9 cellular contexts compared by ENCODE assay signal in genomic region chr6:136788069-136788902, GRCh38. TPM values are rescaled to one million over a fixed set of nuclear protein-coding genes. Genes with fewer than 3 reads are reported as not detected.
DNase-seq lines count a peak whose midpoint lies in the region; ATAC-seq, FAIRE-seq and TF ChIP-seq lines count a peak whose summit lies in the region.
"Had no signal": no experiment of that assay in that cellular context is flagged by ENCODE, and none has a peak within 500 bp of the region (broad histone marks: within the 10 kb centered on the region; RNA-seq: fewer than 3 reads in every experiment).

No MANE protein-coding gene starts in this region.

- peak overlapping the region; percentile 61 for H3K4me3 Mint-ChIP-seq in stimulated activated naive CD8-positive, alpha-beta T cell treated with anti-CD3 and anti-CD28 coated beads, Interleukin-15, Interleukin-2, amounts not matched to agents 100 ng/mL and 50 ng/mL, for 24 hours
- peak overlapping the region; percentile 37 for H3K4me3 Mint-ChIP-seq in activated B cell treated with CpG ODN at 0.5 μM for 24 hours

- no peaks in the 10 kb centered on the region for H3K27me3 Mint-ChIP-seq in stimulated activated naive CD8-positive, alpha-beta T cell treated with anti-CD3 and anti-CD28 coated beads, Interleukin-15, Interleukin-2, amounts not matched to agents 100 ng/mL and 50 ng/mL, for 24 hours
- H3K27me3 Mint-ChIP-seq in activated B cell treated with CpG ODN at 0.5 μM for 24 hours, result no peaks in the 10 kb centered on the region

- H3K36me3 Mint-ChIP-seq in stimulated activated naive CD8-positive, alpha-beta T cell treated with anti-CD3 and anti-CD28 coated beads, Interleukin-15, Interleukin-2, amounts not matched to agents 100 ng/mL and 50 ng/mL, for 24 hours (ENCODE audit: low read depth), result no peaks in the 10 kb centered on the region
- peaks cover 25% of the 10 kb centered on the region for H3K36me3 Mint-ChIP-seq in activated B cell treated with CpG ODN at 0.5 μM for 24 hours (ENCODE audit: low read depth)

- TF ChIP-seq CTCF in activated B cell treated with CpG ODN at 0.5 μM for 24 hours (IDR thresholded peaks at IDR 0.05), result no peak
- TF ChIP-seq CTCF in fibroblast of villous mesenchyme (IDR thresholded peaks at IDR 0.05; ENCODE audit: insufficient read depth, low read depth, low read length), result no peak

- no peak for DNase-seq in stimulated activated naive CD8-positive, alpha-beta T cell treated with anti-CD3 and anti-CD28 coated beads, Interleukin-15, Interleukin-2, amounts not matched to agents 100 U/mL and 50 U/mL, for 24 hours
- no peak for DNase-seq in activated B cell treated with CpG ODN at 0.5 μM for 24 hours
- DNase-seq in fibroblast of villous mesenchyme (ENCODE audit: low read depth), result peak; percentile 98
- DNase-seq in RPMI8226, result no peak
- no peak for DNase-seq in urothelium cell line (ENCODE audit: low spot score)

- H3K27ac Mint-ChIP-seq in stimulated activated naive CD8-positive, alpha-beta T cell treated with anti-CD3 and anti-CD28 coated beads, Interleukin-15, Interleukin-2, amounts not matched to agents 100 ng/mL and 50 ng/mL, for 24 hours, result peak overlapping the region; percentile 65
- peak overlapping the region; percentile 68 for H3K27ac Mint-ChIP-seq in activated B cell treated with CpG ODN at 0.5 μM for 24 hours

- no peaks in the 10 kb centered on the region for H3K9me3 Mint-ChIP-seq in stimulated activated naive CD8-positive, alpha-beta T cell treated with anti-CD3 and anti-CD28 coated beads, Interleukin-15, Interleukin-2, amounts not matched to agents 100 ng/mL and 50 ng/mL, for 24 hours
- no peaks in the 10 kb centered on the region for H3K9me3 Mint-ChIP-seq in activated B cell treated with CpG ODN at 0.5 μM for 24 hours

- no peak for ATAC-seq in stimulated activated naive CD8-positive, alpha-beta T cell treated with anti-CD3 and anti-CD28 coated beads, Interleukin-15, Interleukin-2, amounts not matched to agents 100 U/mL and 50 U/mL, for 24 hours
- ATAC-seq in activated B cell treated with CpG ODN at 0.5 μM for 24 hours (ENCODE audit: low read depth), result no peak
- ATAC-seq in HG03460 (IDR thresholded peaks at IDR 0.05; ENCODE audit: unreplicated experiment), result no peak
- no peak for ATAC-seq in HG03342 (IDR thresholded peaks at IDR 0.05; ENCODE audit: unreplicated experiment)

- no peak for FAIRE-seq in urothelium cell line (lab: Jason Lieb, UNC)
- FAIRE-seq: endometrium had no signal

- peak overlapping the region; percentile 82 for H3K4me3 ChIP-seq in fibroblast of villous mesenchyme (ENCODE audit: low read depth, low read length)

- H3K4me1 Mint-ChIP-seq in stimulated activated naive CD8-positive, alpha-beta T cell treated with anti-CD3 and anti-CD28 coated beads, Interleukin-15, Interleukin-2, amounts not matched to agents 100 ng/mL and 50 ng/mL, for 24 hours (ENCODE audit: low read depth), result peaks cover 76% of the 10 kb centered on the region
- peaks cover 74% of the 10 kb centered on the region for H3K4me1 Mint-ChIP-seq in activated B cell treated with CpG ODN at 0.5 μM for 24 hours

- CTCF ChIA-PET in activated B cell treated with CpG ODN at 0.5 μM for 24 hours (lab: Charles Lee), result interaction anchor here (5.5 kb wide), 1 partner anchor 144 kb away, joined by 381 read pairs; no protein-coding TSS in a partner anchor

- POLR2A ChIA-PET in activated B cell treated with CpG ODN at 0.5 μM for 24 hours (lab: Charles Lee), result interaction anchor here (0.7 to 4.7 kb wide), 4 partner anchors 25 to 144 kb away, joined by 3 to 96 read pairs (median 3); no protein-coding TSS in a partner anchor

- intact Hi-C loops in activated B cell treated with CpG ODN at 0.5 μM for 24 hours (cut with micrococcal nuclease), result no loop called here

RNA-seq across cellular contexts. Expression of gene MAP3K5, which starts 4.0 kb away (rescaled TPM):
- 21.6 and 24.4 TPM in 2 replicates for total RNA-seq in activated B cell treated with CpG ODN at 0.5 μM for 24 hours
- total RNA-seq in fibroblast of villous mesenchyme, result 30.6 and 84.6 TPM in 2 replicates

RNA-seq across cellular contexts. Expression of gene PEX7, which starts 34.1 kb away (rescaled TPM):
- total RNA-seq in activated B cell treated with CpG ODN at 0.5 μM for 24 hours (5.0 and 6.8 TPM in 2 replicates), fibroblast of villous mesenchyme (7.4 and 8.6 TPM in 2 replicates)
